In genomic region chr7:143361552-143362125, GRCh38 we compare ENCODE assay signal across 1 cellular context.
TF ChIP-seq lines count a peak whose summit lies in the region.

No MANE protein-coding gene starts in this region.

TF ChIP-seq in A549, 52 proteins besides CTCF, POLR2A, EP300 and RAD21 (continued from another document):
- TF ChIP-seq MYC (IDR thresholded peaks at IDR 0.05; ENCODE audit: borderline replicate concordance, low read length), result no peak
